12 cellular contexts compared by ENCODE assay signal in the genomic region with DNA sequence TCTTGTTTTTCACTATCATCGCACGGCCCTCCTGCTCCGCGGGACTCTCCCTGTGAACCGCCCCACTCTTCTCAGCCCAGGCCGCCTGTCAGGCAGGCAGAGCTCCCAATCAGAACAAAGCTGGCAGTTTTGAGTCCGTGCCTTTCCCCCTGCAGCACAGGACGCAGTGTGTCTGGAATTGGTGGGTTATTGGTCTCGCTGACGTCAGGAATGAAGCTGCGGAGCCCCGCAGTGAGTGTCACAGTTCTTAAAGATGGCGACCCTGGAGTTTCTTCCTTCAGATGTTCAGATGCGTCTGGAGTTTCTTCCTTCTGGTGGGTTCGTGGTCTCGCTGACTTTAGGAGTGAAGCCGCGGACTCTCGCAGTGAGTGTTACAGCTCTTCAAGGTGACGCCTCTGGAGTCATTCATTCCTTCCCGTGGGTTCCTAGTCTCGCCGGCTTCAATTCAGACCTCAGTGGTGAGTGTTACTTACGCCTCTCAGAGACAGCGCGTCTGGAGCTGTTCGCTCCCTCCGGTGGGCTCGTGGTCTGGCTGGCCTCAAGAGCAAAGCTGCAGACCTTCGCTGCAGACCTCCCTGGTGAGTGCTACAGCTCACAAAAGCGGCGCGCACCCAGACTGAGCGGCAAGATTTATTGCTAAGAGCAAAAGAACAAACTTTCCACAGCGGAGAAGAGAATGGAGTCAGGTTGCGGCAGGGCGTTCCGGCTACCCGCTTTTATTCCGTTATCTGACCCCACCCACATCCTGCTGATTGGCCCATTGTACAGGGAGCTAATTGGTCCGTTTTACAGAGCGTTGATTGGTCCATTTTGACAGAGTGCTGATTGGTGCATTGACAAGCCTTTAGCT. TPM values are rescaled to one million over a fixed set of nuclear protein-coding genes. Genes with fewer than 3 reads are reported as not detected.
DNase-seq lines count a peak whose midpoint lies in the region; ATAC-seq, FAIRE-seq and TF ChIP-seq lines count a peak whose summit lies in the region.
"Had no signal": no experiment of that assay in that cellular context is flagged by ENCODE, and none has a peak within 500 bp of the region (broad histone marks: within the 10 kb centered on the region; RNA-seq: fewer than 3 reads in every experiment).

No MANE protein-coding gene starts in this region.

- no peaks in the 10 kb centered on the region for H3K23me2 ChIP-seq in H1 (ENCODE audit: low read depth, low read length)

- peak overlapping the region; percentile 30 for H3K4me3 ChIP-seq in A673 (ENCODE audit: low read depth, low read length, poor library complexity, severe bottlenecking)
- H3K4me3 ChIP-seq in H1 (ENCODE audit: extremely low read depth in 1 of 4, insufficient read depth in 2 of 4, low read depth in 3 of 4, low read length in 4 of 4) = no peak overlapping the region
- H3K4me3 ChIP-seq in neuronal stem cell (ENCODE audit: low read length in 2 of 2) = no peak overlapping the region
- H3K4me3 ChIP-seq: esophagus squamous epithelium had no signal

- H2BK12ac ChIP-seq in H1 (ENCODE audit: low read depth, low read length) = no peak overlapping the region
- no peak overlapping the region for H2BK12ac ChIP-seq in neuronal stem cell (ENCODE audit: low read length)

- no peak overlapping the region for H3K4me2 ChIP-seq in H1 (ENCODE audit: insufficient read depth in 1 of 2, low read depth in 2 of 2, low read length in 2 of 2)
- no peak overlapping the region for H3K4me2 ChIP-seq in neuronal stem cell (ENCODE audit: insufficient read depth, low read length, poor library complexity, severe bottlenecking)

- TF ChIP-seq POLR2A in H1 (IDR thresholded peaks at IDR 0.05; ENCODE audit: control extremely low read depth in 1 of 2, low read depth in 2 of 2, low read length in 2 of 2) = no peak

- no peak overlapping the region for H2BK120ac ChIP-seq in H1 (replicated peaks; ENCODE audit: low read depth, low read length)
- H2BK120ac ChIP-seq in neuronal stem cell (ENCODE audit: low read depth, low read length) = peak overlapping the region; percentile 16

- DNase-seq in A673 (ENCODE audit: low spot score) = peak; percentile 76
- DNase-seq in ELF-1 (ENCODE audit: low read depth, low spot score) = peak; percentile 87
- DNase-seq in H1 (ENCODE audit: low read depth in 1 of 2, low spot score in 2 of 2) = peak in 1 of 2 experiments; percentile 41
- DNase-seq in neuronal stem cell (ENCODE audit: low spot score) = no peak
- DNase-seq in stimulated activated CD4-positive, alpha-beta T cell treated with anti-CD3 and anti-CD28 coated beads, Interleukin-15, amount 100 ng/mL, for 24 hours = no peak
- no peak for DNase-seq in activated naive CD4-positive, alpha-beta T cell treated with anti-CD3 and anti-CD28 coated beads, Interleukin-2, amount 50 U/mL, for 16 hours
- DNase-seq: activated CD4-positive, CD25-positive, alpha-beta regulatory T cell; esophagus squamous epithelium; NCI-H2107; stimulated activated CD4-positive, alpha-beta T cell treated with anti-CD3 and anti-CD28 coated beads, Interleukin-2, amount 100 ng/mL, for 48 hours had no signal

- H4K20me1 ChIP-seq in H1 (replicated peaks in 1 of 2; ENCODE audit: control insufficient read depth in 1 of 2, insufficient read depth in 2 of 2, low read length in 2 of 2) = peaks cover 0 to 2% of the 10 kb centered on the region in 2 experiments

- H3K27ac ChIP-seq in A673 (ENCODE audit: low read depth, low read length, poor library complexity, severe bottlenecking) (no peak overlapping the region), H1 (ENCODE audit: low read depth, low read length) (no peak overlapping the region), neuronal stem cell (replicated peaks; ENCODE audit: low read length) (no peak overlapping the region)
- H3K27ac ChIP-seq: esophagus squamous epithelium had no signal

- 0 out of 2 replicates have a peak overlapping the region, but pooled peaks have one; percentile 27 for H3K18ac ChIP-seq in H1 (ENCODE audit: extremely low read depth, low read length)
- H3K18ac ChIP-seq in neuronal stem cell (ENCODE audit: low read length) = peak overlapping the region; percentile 69

- 90% methylated on average over 42 of the region's 42 CpGs; no CpG with 5 or more reads in 1 of the 2 experiments for WGBS in H1 (ENCODE audit: extremely low coverage in 1 of 2, insufficient coverage in 1 of 2, insufficient read length in 1 of 2, insufficient replicate concordance in 2 of 2, low coverage in 1 of 2, low lambda C conversion rate in 2 of 2, missing lambda C conversion rate in 1 of 2), 2 experiments
- no CpG with 5 or more reads among the region's 42 CpGs for WGBS in neuronal stem cell (ENCODE audit: extremely low coverage in 2 of 2, insufficient read length in 2 of 2, insufficient replicate concordance in 1 of 2), 2 donors

- CTCF ChIA-PET in A673 (lab: Charles Lee) (no interaction called here), H1 (lab: Charles Lee; ENCODE audit: partially characterized antibody) (interaction anchor here (0.7 to 3.4 kb wide), 6 partner anchors 12 to 107 kb away, joined by 3 to 19 read pairs (median 4); no protein-coding TSS in a partner anchor)

- H3K27me3 ChIP-seq in A673 (replicated peaks; ENCODE audit: insufficient read depth, low read depth, low read length, poor library complexity) (no peaks in the 10 kb centered on the region), H1 (replicated peaks in 1 of 4; ENCODE audit: control insufficient read depth in 3 of 4, extremely low read depth in 1 of 4, insufficient read depth in 3 of 4, low read length in 3 of 4) (no peaks in the 10 kb centered on the region; a peak in 2 of 7 replicates), neuronal stem cell (ENCODE audit: control insufficient read depth in 3 of 3, insufficient read depth in 3 of 3, low read depth in 1 of 3, low read length in 3 of 3) (no peaks in the 10 kb centered on the region)
- H3K27me3 ChIP-seq: esophagus squamous epithelium had no signal

- no peak for FAIRE-seq in H1 (lab: Jason Lieb, UNC)

- H4K8ac ChIP-seq in H1 (ENCODE audit: extremely low read depth, insufficient read depth, low read length) (peak overlapping the region; percentile 75; the same call in 1 of the 2 replicates), neuronal stem cell (ENCODE audit: low read depth, low read length) (no peak overlapping the region)

- H2AFZ ChIP-seq in H1 (ENCODE audit: low read length) (no peak overlapping the region), neuronal stem cell (ENCODE audit: low read length) (no peak overlapping the region)

- H2BK20ac ChIP-seq in H1 (ENCODE audit: low read length) = no peak overlapping the region

- no peaks in the 10 kb centered on the region for H3K9me3 ChIP-seq in A673 (ENCODE audit: low read depth, low read length, poor library complexity, severe bottlenecking)
- H3K9me3 ChIP-seq in H1 (ENCODE audit: insufficient read depth in 2 of 2, low read depth in 1 of 2, low read length in 1 of 2) = no peaks in the 10 kb centered on the region; a peak in 1 of 4 replicates
- H3K9me3 ChIP-seq in neuronal stem cell (replicated peaks in 1 of 2; ENCODE audit: control insufficient read depth in 2 of 2, insufficient read depth in 1 of 2, low read depth in 1 of 2, low read length in 2 of 2) = peaks cover 0 to 3% of the 10 kb centered on the region in 2 donors
- H3K9me3 ChIP-seq: esophagus squamous epithelium had no signal

- H3K4me1 ChIP-seq in A673 (ENCODE audit: insufficient read depth, low read length, poor library complexity, severe bottlenecking) (no peaks in the 10 kb centered on the region), H1 (replicated peaks in 1 of 4; ENCODE audit: control insufficient read depth in 3 of 4, insufficient read depth in 4 of 4, low read length in 3 of 4) (no peaks in the 10 kb centered on the region; a peak in 1 of 7 replicates), neuronal stem cell (ENCODE audit: control insufficient read depth in 2 of 2, insufficient read depth in 1 of 2, low read depth in 1 of 2, low read length in 2 of 2) (no peaks in the 10 kb centered on the region)

- H2AK5ac ChIP-seq in H1 (ENCODE audit: low read depth, low read length) = no peak overlapping the region
- peak overlapping the region; percentile 82 for H2AK5ac ChIP-seq in neuronal stem cell (ENCODE audit: low read depth, low read length)

- H4K5ac ChIP-seq in H1 (ENCODE audit: insufficient read length, low read depth, low read length) = no peak overlapping the region

- H3K56ac ChIP-seq in H1 (replicated peaks; ENCODE audit: insufficient read length, low read depth, low read length) = no peak overlapping the region

- ATAC-seq in GM19324 (IDR thresholded peaks at IDR 0.05; ENCODE audit: low FRiP score, unreplicated experiment) (no peak), HG03135 (IDR thresholded peaks at IDR 0.05; ENCODE audit: unreplicated experiment) (no peak)

- H3K4ac ChIP-seq in H1 (replicated peaks; ENCODE audit: insufficient read length, low read depth, low read length) (no peak overlapping the region), neuronal stem cell (ENCODE audit: low read length) (peak overlapping the region; percentile 39)

- H3K79me2 ChIP-seq in H1 (ENCODE audit: control insufficient read depth in 1 of 2, insufficient read depth in 2 of 2, low read length in 2 of 2) = no peaks in the 10 kb centered on the region

- TF ChIP-seq CTCF in A673 (conservative IDR thresholded peaks at IDR 0.05; ENCODE audit: low read depth, low read length) = no peak
- no peak for TF ChIP-seq CTCF in H1 (IDR thresholded peaks at IDR 0.05; ENCODE audit: control extremely low read depth in 1 of 3, insufficient read depth in 1 of 3, low read depth in 1 of 3, low read length in 3 of 3)

- H4K91ac ChIP-seq in H1 (replicated peaks; ENCODE audit: insufficient read length, low read length) (no peak overlapping the region), neuronal stem cell (ENCODE audit: low read depth, low read length, poor library complexity) (no peak overlapping the region)

- H2BK5ac ChIP-seq in H1 (ENCODE audit: low read depth, low read length) (no peak overlapping the region), neuronal stem cell (ENCODE audit: low read length) (peak overlapping the region; percentile 21)

- BruUV-seq in A673 (replicated peaks; lab: Mats Ljungman, UMichigan) = no TSS peak

- H3K23ac ChIP-seq in H1 (ENCODE audit: insufficient read length) = no peak overlapping the region
- peak overlapping the region; percentile 80 for H3K23ac ChIP-seq in neuronal stem cell (ENCODE audit: low read depth, low read length, poor library complexity)

- H2BK15ac ChIP-seq in H1 (ENCODE audit: low read length) (no peak overlapping the region), neuronal stem cell (ENCODE audit: low read length) (peak overlapping the region; percentile 45)

- intact Hi-C loops in A673 (cut with micrococcal nuclease; ENCODE audit: unreplicated experiment) = loop anchor here (5.0 kb wide), 1 partner anchor 95 kb away; no protein-coding TSS in a partner anchor

- no peak for TF ChIP-seq RAD21 in H1 (IDR thresholded peaks at IDR 0.05 in 1 of 2, conservative IDR thresholded peaks at IDR 0.05 in 1 of 2; ENCODE audit: low read depth in 2 of 2, low read length in 2 of 2)

- POLR2A ChIA-PET in A673 (lab: Charles Lee; ENCODE audit: low non-redundant PET) = interaction anchor here (0.8 kb wide), 1 partner anchor 79 kb away, joined by 3 read pairs; no protein-coding TSS in a partner anchor
- POLR2A ChIA-PET in H1 (lab: Charles Lee; ENCODE audit: partially characterized antibody) = interaction anchor here (0.6 to 2.0 kb wide), 2 partner anchors 93 to 499 kb away, joined by 3 to 6 read pairs; no protein-coding TSS in a partner anchor

- H3K79me1 ChIP-seq in H1 (ENCODE audit: low read depth, low read length) (no peaks in the 10 kb centered on the region; the same call in 1 of the 2 replicates), neuronal stem cell (ENCODE audit: low read depth, low read length) (peaks cover 1% of the 10 kb centered on the region)

- H3K14ac ChIP-seq in H1 (ENCODE audit: insufficient read length) (no peak overlapping the region), neuronal stem cell (ENCODE audit: low read length) (peak overlapping the region; percentile 94)

- no peak for TF ChIP-seq EP300 in H1 (IDR thresholded peaks at IDR 0.05; ENCODE audit: borderline replicate concordance in 1 of 2, low read depth in 2 of 2, low read length in 2 of 2)

- H3K36me3 ChIP-seq in A673 (ENCODE audit: insufficient read depth, low read length, poor library complexity, severe bottlenecking) (no peaks in the 10 kb centered on the region), H1 (ENCODE audit: control insufficient read depth in 2 of 4, insufficient read depth in 4 of 4, low read length in 3 of 4) (no peaks in the 10 kb centered on the region), neuronal stem cell (replicated peaks in 1 of 2; ENCODE audit: control insufficient read depth in 2 of 2, insufficient read depth in 2 of 2, low read length in 2 of 2) (no peaks in the 10 kb centered on the region)
- H3K36me3 ChIP-seq: esophagus squamous epithelium had no signal

- H3K9ac ChIP-seq in H1 (replicated peaks in 1 of 4; ENCODE audit: extremely low read depth in 1 of 4, low read depth in 3 of 4, low read length in 3 of 4) = no peak overlapping the region
- no peak overlapping the region for H3K9ac ChIP-seq in neuronal stem cell (ENCODE audit: low read depth, low read length, poor library complexity)

RNA-seq across cellular contexts. Expression of a gene that starts 7.4 kb away (rescaled TPM):
- 1.3 and 1.6 TPM in 2 replicates for total RNA-seq in A673 (2021)
- total RNA-seq in H1 (2021; fragmentation: NEBNext Ultra II Directional; extraction: Animal tissue kit (Norgen Biotek cat#: 25700)) = 1.9 and 2.5 TPM in 2 replicates
- 0.29 and 0.57 TPM in 2 replicates for polyA plus RNA-seq in H1 (2011; rRNA removed)
- polyA plus RNA-seq in H1 (2011; cell fraction: cytosol; rRNA removed) = 0.36 TPM
- polyA plus RNA-seq in H1 (2011; cell fraction: nucleus; rRNA removed) = 2.7 TPM
- polyA plus RNA-seq in H1 (2012, experiment 1 of 2) = 0.84 to 1.5 TPM (median 1.4 TPM) in 4 replicates
- 0.24 TPM for polyA plus RNA-seq in H1 (2012, experiment 2 of 2)
- 0.79 TPM for polyA plus RNA-seq in H1 (2013, experiment 1 of 2)
- polyA plus RNA-seq in H1 (2013, experiment 2 of 2) = 0.55 TPM
- 0.85 and 1.1 TPM in 2 replicates for polyA minus RNA-seq in H1 (2011; rRNA and poly(A)+ RNA removed)
- 1.3 TPM for polyA minus RNA-seq in H1 (2011; cell fraction: cytosol; rRNA and poly(A)+ RNA removed)
- polyA minus RNA-seq in H1 (2011; cell fraction: nucleus; rRNA and poly(A)+ RNA removed) = 1.6 TPM
- polyA plus RNA-seq in neuronal stem cell (2013, experiment 1 of 2) = 2.4 TPM
- polyA plus RNA-seq in neuronal stem cell (2013, experiment 2 of 2) = 2.2 TPM

Comparison
In these comparisons a context has a peak if more than half of its experiments do, and no peak if none do; other contexts are left out.
1. DNase-seq: peak in A673 (single experiment) and ELF-1 (single experiment); none in neuronal stem cell (single experiment), stimulated activated CD4-positive, alpha-beta T cell treated with anti-CD3 and anti-CD28 coated beads, Interleukin-15, amount 100 ng/mL, for 24 hours (single experiment) and activated naive CD4-positive, alpha-beta T cell treated with anti-CD3 and anti-CD28 coated beads, Interleukin-2, amount 50 U/mL, for 16 hours (single experiment).